In the genomic region with DNA sequence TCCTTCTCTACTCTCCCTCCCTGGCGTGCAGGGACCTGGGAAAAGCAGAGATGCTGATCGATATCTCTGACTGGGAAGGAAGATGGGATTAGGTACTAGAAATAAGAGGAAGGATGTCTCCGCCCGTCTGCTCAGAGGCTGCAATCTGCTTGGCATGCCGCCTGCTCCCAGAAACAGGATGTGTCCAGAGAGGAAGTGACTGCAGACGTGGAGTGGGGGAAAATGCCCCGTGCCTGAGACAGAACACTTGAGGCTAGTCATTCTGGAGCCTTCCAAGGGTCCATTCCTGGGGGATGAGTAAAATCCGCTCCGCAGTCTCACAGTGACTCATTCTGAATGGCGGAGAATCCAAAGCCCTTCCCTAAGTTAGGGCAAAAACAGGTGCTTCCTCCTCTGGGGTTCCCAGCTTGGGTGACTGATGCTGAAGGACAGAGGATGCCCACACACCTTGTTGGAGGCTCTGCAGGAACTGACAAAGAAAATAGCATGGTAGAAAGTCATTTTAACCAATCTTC, we compare ENCODE assay signal across 9 cellular contexts. TPM values are rescaled to one million over a fixed set of nuclear protein-coding genes. Genes with fewer than 3 reads are reported as not detected.
DNase-seq lines count a peak whose midpoint lies in the region; ATAC-seq and TF ChIP-seq lines count a peak whose summit lies in the region.
"Had no signal": no experiment of that assay in that cellular context is flagged by ENCODE, and none has a peak within 500 bp of the region (broad histone marks: within the 10 kb centered on the region; RNA-seq: fewer than 3 reads in every experiment).

No MANE protein-coding gene starts in this region.

- no peaks in the 10 kb centered on the region for H3K36me3 ChIP-seq in liver (ENCODE audit: control insufficient read depth in 4 of 4, insufficient read depth in 3 of 4, low read depth in 1 of 4, low read length in 3 of 4)

- no peak for TF ChIP-seq RAD21 in liver (IDR thresholded peaks at IDR 0.05)

- DNase-seq in DMS53 (lab: John Stamatoyannopoulos, UW) = peak; percentile 62
- peak; percentile 99 for DNase-seq in NCI-H226
- DNase-seq in choroid plexus epithelial cell (ENCODE audit: low read depth) = peak; percentile 93
- peak; percentile 82 for DNase-seq in ureter (ENCODE audit: low spot score)
- DNase-seq in activated naive CD8-positive, alpha-beta T cell treated with anti-CD3 and anti-CD28 coated beads for 36 hours = no peak
- no peak for DNase-seq in stimulated activated CD4-positive, alpha-beta T cell treated with anti-CD3 and anti-CD28 coated beads, Interleukin-15, amount 100 ng/mL, for 24 hours

- H3K27me3 Mint-ChIP-seq in activated naive CD8-positive, alpha-beta T cell treated with anti-CD3 and anti-CD28 coated beads for 36 hours = no peaks in the 10 kb centered on the region

- peaks cover 33% of the 10 kb centered on the region for H3K4me1 Mint-ChIP-seq in activated naive CD8-positive, alpha-beta T cell treated with anti-CD3 and anti-CD28 coated beads for 36 hours

- H3K9ac ChIP-seq in liver (ENCODE audit: low read depth in 1 of 2, low read length in 2 of 2) = no peak overlapping the region
- H3K9ac ChIP-seq: KMS-11 had no signal

- H3K27me3 ChIP-seq in liver (ENCODE audit: control insufficient read depth in 4 of 4, insufficient read depth in 4 of 4, low read length in 3 of 4) = no peaks in the 10 kb centered on the region

- H3K4me1 ChIP-seq in liver (ENCODE audit: control insufficient read depth in 4 of 4, insufficient read depth in 4 of 4, low read length in 3 of 4) = peaks cover 2 to 9% (median 8%) of the 10 kb centered on the region in 4 donors

- ATAC-seq in GM18511 (IDR thresholded peaks at IDR 0.05; ENCODE audit: unreplicated experiment) = no peak

- peak overlapping the region in 1 of 2 donors; percentile 34 for H3K27ac ChIP-seq in liver (ENCODE audit: low read depth in 1 of 2, low read length in 2 of 2)
- H3K27ac ChIP-seq: KMS-11 had no signal

- no peak overlapping the region for H3K4me3 ChIP-seq in choroid plexus epithelial cell (ENCODE audit: low read depth, low read length)
- H3K4me3 ChIP-seq in liver (ENCODE audit: low read depth in 1 of 3, low read length in 3 of 3) = no peak overlapping the region

- H3K27ac Mint-ChIP-seq in activated naive CD8-positive, alpha-beta T cell treated with anti-CD3 and anti-CD28 coated beads for 36 hours = no peak overlapping the region

- TF ChIP-seq CTCF in choroid plexus epithelial cell (conservative IDR thresholded peaks at IDR 0.05; ENCODE audit: low read depth, low read length) (no peak), liver (IDR thresholded peaks at IDR 0.05; ENCODE audit: low read depth, low read length, missing input control) (no peak)

- no peaks in the 10 kb centered on the region for H3K9me3 ChIP-seq in liver (ENCODE audit: control insufficient read depth in 4 of 4, low read length in 3 of 4)

- no peak overlapping the region for H3K4me3 Mint-ChIP-seq in activated naive CD8-positive, alpha-beta T cell treated with anti-CD3 and anti-CD28 coated beads for 36 hours

- no peaks in the 10 kb centered on the region for H3K36me3 Mint-ChIP-seq in activated naive CD8-positive, alpha-beta T cell treated with anti-CD3 and anti-CD28 coated beads for 36 hours

- 43% methylated on average over 10 of the region's 10 CpGs for WGBS in liver

- no peaks in the 10 kb centered on the region for H3K9me3 Mint-ChIP-seq in activated naive CD8-positive, alpha-beta T cell treated with anti-CD3 and anti-CD28 coated beads for 36 hours

TF ChIP-seq in liver, 16 proteins besides CTCF, POLR2A, EP300 and RAD21:
- TF ChIP-seq TAF1 (conservative IDR thresholded peaks at IDR 0.05) = no peak
- peak; percentile 50 for TF ChIP-seq NR2F2 (IDR thresholded peaks at IDR 0.05)
- no peak for TF ChIP-seq FOXA2 (IDR thresholded peaks at IDR 0.05)
- TF ChIP-seq YY1 (IDR thresholded peaks at IDR 0.05) = no peak
- TF ChIP-seq SP1 (IDR thresholded peaks at IDR 0.05) = peak; percentile 18
- peak; percentile 64 for TF ChIP-seq MAX (IDR thresholded peaks at IDR 0.05)
- TF ChIP-seq GABPA (IDR thresholded peaks at IDR 0.05 in 1 of 2, conservative IDR thresholded peaks at IDR 0.05 in 1 of 2) = peak; percentile 16 to 26
- peak; percentile 39 to 65 for TF ChIP-seq JUND (IDR thresholded peaks at IDR 0.05)
- TF ChIP-seq, protein P1, sequence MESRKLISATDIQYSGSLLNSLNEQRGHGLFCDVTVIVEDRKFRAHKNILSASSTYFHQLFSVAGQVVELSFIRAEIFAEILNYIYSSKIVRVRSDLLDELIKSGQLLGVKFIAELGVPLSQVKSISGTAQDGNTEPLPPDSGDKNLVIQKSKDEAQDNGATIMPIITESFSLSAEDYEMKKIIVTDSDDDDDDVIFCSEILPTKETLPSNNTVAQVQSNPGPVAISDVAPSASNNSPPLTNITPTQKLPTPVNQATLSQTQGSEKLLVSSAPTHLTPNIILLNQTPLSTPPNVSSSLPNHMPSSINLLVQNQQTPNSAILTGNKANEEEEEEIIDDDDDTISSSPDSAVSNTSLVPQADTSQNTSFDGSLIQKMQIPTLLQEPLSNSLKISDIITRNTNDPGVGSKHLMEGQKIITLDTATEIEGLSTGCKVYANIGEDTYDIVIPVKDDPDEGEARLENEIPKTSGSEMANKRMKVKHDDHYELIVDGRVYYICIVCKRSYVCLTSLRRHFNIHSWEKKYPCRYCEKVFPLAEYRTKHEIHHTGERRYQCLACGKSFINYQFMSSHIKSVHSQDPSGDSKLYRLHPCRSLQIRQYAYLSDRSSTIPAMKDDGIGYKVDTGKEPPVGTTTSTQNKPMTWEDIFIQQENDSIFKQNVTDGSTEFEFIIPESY (IDR thresholded peaks at IDR 0.05) = no peak
- TF ChIP-seq HNF4G (IDR thresholded peaks at IDR 0.05) = no peak

RNA-seq across cellular contexts. Expression of gene SMURF2, which starts 45.0 kb away (rescaled TPM):
- total RNA-seq in liver = 1 to 10 TPM; 4.9 to 6.9 TPM
- 1 to 10 TPM; 2.0 to 2.1 TPM for polyA plus RNA-seq in liver
- total RNA-seq in ureter = 28.7 TPM
- total RNA-seq in activated naive CD8-positive, alpha-beta T cell treated with anti-CD3 and anti-CD28 coated beads for 36 hours = 10 to 100 TPM; 13.5 to 14.1 TPM

Comparison
In these comparisons a context has a peak if more than half of its experiments do, and no peak if none do; other contexts are left out.
1. DNase-seq: peak in DMS53 (single experiment), NCI-H226 (single experiment), choroid plexus epithelial cell (single experiment) and ureter (single experiment); none in activated naive CD8-positive, alpha-beta T cell treated with anti-CD3 and anti-CD28 coated beads for 36 hours (single experiment) and stimulated activated CD4-positive, alpha-beta T cell treated with anti-CD3 and anti-CD28 coated beads, Interleukin-15, amount 100 ng/mL, for 24 hours (single experiment).